In the genomic region with DNA sequence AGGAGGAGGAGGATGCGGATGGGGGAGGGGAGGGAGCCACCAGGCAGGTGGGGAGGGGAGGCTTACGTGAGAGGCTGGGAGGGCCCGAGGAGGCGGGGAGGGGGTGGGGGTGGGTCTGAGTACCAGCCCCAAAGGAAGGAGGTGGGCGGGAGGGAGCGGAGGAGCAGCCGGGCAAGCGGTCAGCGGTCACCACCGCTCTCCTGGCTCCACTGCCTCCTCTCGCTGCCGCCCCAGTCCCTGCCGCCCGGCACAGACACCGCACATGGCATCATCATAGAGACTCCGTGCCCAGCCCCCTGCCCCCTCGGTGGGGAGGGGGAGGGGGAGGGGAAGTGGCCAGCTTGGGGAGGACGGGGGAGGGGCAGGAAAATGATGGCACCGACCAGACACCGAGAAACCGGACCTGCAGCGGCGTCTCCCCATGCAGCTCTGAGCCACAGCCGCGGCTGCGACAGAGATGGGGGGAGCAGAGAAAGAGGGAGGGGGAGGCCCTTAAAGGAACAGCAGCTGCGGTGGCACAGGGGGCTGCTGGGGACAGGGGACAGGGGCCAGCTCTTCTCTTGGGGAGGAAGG, we compare ENCODE assay signal across 7 cellular contexts. TPM values are rescaled to one million over a fixed set of nuclear protein-coding genes. Genes with fewer than 3 reads are reported as not detected.
A peak's percentile ranks its signal among the peaks of the same experiment; 100 is the strongest.
DNase-seq lines count a peak whose midpoint lies in the region; ATAC-seq and TF ChIP-seq lines count a peak whose summit lies in the region.

A gene with protein sequence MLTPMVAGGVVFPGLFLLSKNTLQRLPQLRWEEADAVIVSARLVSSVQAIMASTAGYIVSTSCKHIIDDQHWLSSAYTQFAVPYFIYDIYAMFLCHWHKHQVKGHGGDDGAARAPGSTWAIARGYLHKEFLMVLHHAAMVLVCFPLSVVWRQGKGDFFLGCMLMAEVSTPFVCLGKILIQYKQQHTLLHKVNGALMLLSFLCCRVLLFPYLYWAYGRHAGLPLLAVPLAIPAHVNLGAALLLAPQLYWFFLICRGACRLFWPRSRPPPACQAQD (minus strand): TSS at position 431 of the 573 bp plus-strand sequence. CDS start 744 bp downstream, outside the sequence.

- H3K79me2 ChIP-seq in osteoblast (ENCODE audit: insufficient read depth, low read length): no peaks in the 10 kb centered on the region

- no peaks in the 10 kb centered on the region for H3K36me3 ChIP-seq in ES-I3 (ENCODE audit: insufficient read depth, low read length)
- H3K36me3 ChIP-seq in ectodermal cell (ENCODE audit: control insufficient read depth, insufficient read depth, low read length): no peaks in the 10 kb centered on the region
- H3K36me3 ChIP-seq in osteoblast (ENCODE audit: insufficient read depth, low read length): no peaks in the 10 kb centered on the region

- no peak within 1 kb of the TSS for H2AFZ ChIP-seq in osteoblast (ENCODE audit: low read length)

- no peak for TF ChIP-seq CTCF in osteoblast (IDR thresholded peaks at IDR 0.05; ENCODE audit: extremely low read depth, low read depth, low read length)

- DNase-seq in NCI-H510A (lab: John Stamatoyannopoulos, UW) (peak; percentile 77), osteoblast (ENCODE audit: insufficient read length, low spot score, missing footprints) (peak; percentile 53), H4 (ENCODE audit: low spot score) (no peak)
- DNase-seq in stimulated activated CD4-positive, alpha-beta T cell treated with anti-CD3 and anti-CD28 coated beads, Interleukin-1b, Interleukin-23, amount 100 ng/mL, for 48 hours: no peak

- H4K20me1 ChIP-seq in osteoblast (ENCODE audit: insufficient read depth, low read length): peaks cover 6% of the 10 kb centered on the region

- no peak for ATAC-seq in GM21619 (IDR thresholded peaks at IDR 0.05; ENCODE audit: unreplicated experiment)

- H3K9me3 ChIP-seq in ES-I3 (ENCODE audit: control insufficient read depth, insufficient read depth, low read length): no peaks in the 10 kb centered on the region
- no peaks in the 10 kb centered on the region for H3K9me3 ChIP-seq in ectodermal cell (ENCODE audit: control insufficient read depth, low read length)
- H3K9me3 ChIP-seq in osteoblast (ENCODE audit: low read depth, low read length): no peaks in the 10 kb centered on the region

- H3K27ac ChIP-seq in ectodermal cell (ENCODE audit: insufficient read depth, low read depth, low read length, poor library complexity, severe bottlenecking) (no peak within 1 kb of the TSS), osteoblast (ENCODE audit: low read depth, low read length) (no peak within 1 kb of the TSS)

- peak within 1 kb of the TSS; percentile 43; the same call in 1 of the 2 replicates for H3K9ac ChIP-seq in ES-I3 (ENCODE audit: low read depth, low read length)

- H3K4me2 ChIP-seq in osteoblast (ENCODE audit: insufficient read depth, low read length): no peak within 1 kb of the TSS

- H3K4me3 ChIP-seq in ectodermal cell (ENCODE audit: insufficient read depth, low read depth, low read length): peak within 1 kb of the TSS; percentile 48
- H3K4me3 ChIP-seq in osteoblast (ENCODE audit: insufficient read depth, low read length): no peak within 1 kb of the TSS

- peaks cover 4% of the 10 kb centered on the region; the same call in 1 of the 2 replicates for H3K4me1 ChIP-seq in ES-I3 (ENCODE audit: insufficient read depth, low read length)
- peaks cover 16% of the 10 kb centered on the region for H3K4me1 ChIP-seq in ectodermal cell (ENCODE audit: control insufficient read depth, insufficient read depth, low read length)
- peaks cover 4% of the 10 kb centered on the region for H3K4me1 ChIP-seq in osteoblast (ENCODE audit: insufficient read depth, low read length)

- 0% methylated on average over 27 of the region's 27 CpGs for WGBS in ectodermal cell, 2 experiments

- H3K27me3 ChIP-seq in ectodermal cell (ENCODE audit: control insufficient read depth, insufficient read depth, low read length, poor library complexity, severe bottlenecking) (peaks cover 39% of the 10 kb centered on the region), osteoblast (ENCODE audit: insufficient read depth, low read length) (peaks cover 37% of the 10 kb centered on the region)

RNA-seq across cellular contexts. Expression of the gene that starts here (rescaled TPM):
- polyA plus RNA-seq in ectodermal cell (2013, experiment 1 of 4): 16.4 TPM
- polyA plus RNA-seq in ectodermal cell (2013, experiment 2 of 4): 15.1 TPM
- 20.6 TPM for polyA plus RNA-seq in ectodermal cell (2013, experiment 3 of 4)
- 18.1 TPM for polyA plus RNA-seq in ectodermal cell (2013, experiment 4 of 4)
- total RNA-seq in osteoblast: 0.36 TPM in 1 of 2 replicates, not detected in the other
- total RNA-seq in H4 (2014; rRNA removed; shearing (Covaris generic)): 0.04 TPM in 1 of 2 replicates, not detected in the other

Comparison
In these comparisons a context has a peak if more than half of its experiments do, and no peak if none do; other contexts are left out.
1. Peak in DNase-seq in osteoblast; RNA of the gene not detected or under 1 TPM.